8 cellular contexts compared by ENCODE assay signal in the genomic region with DNA sequence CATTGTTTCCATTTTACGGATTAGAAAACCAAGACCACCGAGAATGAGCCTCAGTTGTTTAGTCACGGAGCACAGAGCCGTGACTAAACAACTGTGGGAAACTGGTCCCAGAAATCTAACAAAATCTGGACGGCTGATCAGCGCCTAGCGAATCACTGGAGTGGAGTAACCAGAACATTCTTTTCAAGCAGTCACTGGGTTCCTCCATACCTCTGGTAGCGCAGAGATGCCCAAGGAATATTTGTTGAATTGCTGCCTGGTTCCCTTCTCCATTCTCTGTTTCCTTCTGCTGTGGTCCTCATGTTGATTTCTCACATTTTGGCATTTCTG.
DNase-seq lines count a peak whose midpoint lies in the region; ATAC-seq and TF ChIP-seq lines count a peak whose summit lies in the region.

No MANE protein-coding gene starts in this region.

- H3K27me3 ChIP-seq in right atrium auricular region: no peaks in the 10 kb centered on the region
- H3K27me3 ChIP-seq in brain microvascular endothelial cell (replicated peaks): no peaks in the 10 kb centered on the region
- H3K27me3 ChIP-seq in lung (ENCODE audit: control insufficient read depth, insufficient read depth): no peaks in the 10 kb centered on the region
- H3K27me3 ChIP-seq in vagina: no peaks in the 10 kb centered on the region

- intact Hi-C loops in left cardiac atrium (cut with DNase I) (no loop called here), vagina (cut with DNase I) (no loop called here), CD14-positive monocyte (cut with micrococcal nuclease) (no loop called here)

- H3K9me3 ChIP-seq in right atrium auricular region (no peaks in the 10 kb centered on the region), lung (ENCODE audit: control insufficient read depth in 2 of 2, insufficient read depth in 1 of 2, low read length in 1 of 2) (peaks cover 0 to 2% of the 10 kb centered on the region in 2 donors), vagina (no peaks in the 10 kb centered on the region)

- H3K27ac ChIP-seq in right atrium auricular region (no peak overlapping the region), brain microvascular endothelial cell (no peak overlapping the region), lung (ENCODE audit: low read depth in 1 of 2, low read length in 1 of 2) (no peak overlapping the region), vagina (peak overlapping the region; percentile 14)

- H3K36me3 ChIP-seq in right atrium auricular region (no peaks in the 10 kb centered on the region), brain microvascular endothelial cell (replicated peaks) (no peaks in the 10 kb centered on the region), lung (ENCODE audit: control insufficient read depth in 2 of 2, insufficient read depth in 2 of 2, low read length in 2 of 2) (no peaks in the 10 kb centered on the region), vagina (no peaks in the 10 kb centered on the region)

- H3K4me1 Mint-ChIP-seq in CD14-positive monocyte: peaks cover 2% of the 10 kb centered on the region

- DNase-seq in right atrium auricular region (ENCODE audit: low spot score) (no peak), left cardiac atrium (no peak), brain microvascular endothelial cell (peak; percentile 40), lung (ENCODE audit: low spot score) (no peak), vagina (ENCODE audit: extremely low spot score in 2 of 2) (no peak), CD14-positive monocyte (ENCODE audit: low spot score) (no peak), NCI-H1092 (lab: John Stamatoyannopoulos, UW) (no peak)

- peaks cover 0 to 4% of the 10 kb centered on the region in 2 donors for H3K36me3 Mint-ChIP-seq in CD14-positive monocyte

- no peak for ATAC-seq in left cardiac atrium
- no peak for ATAC-seq in lung (ENCODE audit: insufficient read depth, low FRiP score)
- no peak for ATAC-seq in GM18907 (IDR thresholded peaks at IDR 0.05; ENCODE audit: unreplicated experiment)

- peak overlapping the region in 1 of 2 donors; percentile 43 for H3K4me3 Mint-ChIP-seq in CD14-positive monocyte

- peaks cover 5 to 32% (median 21%) of the 10 kb centered on the region in 7 donors for H3K9me3 Mint-ChIP-seq in CD14-positive monocyte

- no peaks in the 10 kb centered on the region for H3K4me1 ChIP-seq in right atrium auricular region
- H3K4me1 ChIP-seq in lung (ENCODE audit: control insufficient read depth in 2 of 2, insufficient read depth in 2 of 2, low read length in 2 of 2): peaks cover 0 to 3% of the 10 kb centered on the region in 2 donors
- H3K4me1 ChIP-seq in vagina: peaks cover 19% of the 10 kb centered on the region

- 14 to 16% methylated on average over 8 of the region's 8 CpGs for WGBS in lung, 2 donors

- no peak for TF ChIP-seq CTCF in right atrium auricular region (IDR thresholded peaks at IDR 0.05)
- no peak for TF ChIP-seq CTCF in brain microvascular endothelial cell (IDR thresholded peaks at IDR 0.05; ENCODE audit: low read depth, low read length, missing control alignments)
- no peak for TF ChIP-seq CTCF in lung (IDR thresholded peaks at IDR 0.05; ENCODE audit: control extremely low read depth, extremely low read depth)
- TF ChIP-seq CTCF in vagina (IDR thresholded peaks at IDR 0.05): no peak
- no peak for TF ChIP-seq CTCF in CD14-positive monocyte (IDR thresholded peaks at IDR 0.05)

- TF ChIP-seq POLR2A in vagina (IDR thresholded peaks at IDR 0.05): no peak

- H3K27ac Mint-ChIP-seq in CD14-positive monocyte: no peak overlapping the region

- H3K27me3 Mint-ChIP-seq in CD14-positive monocyte (ENCODE audit: low read depth in 3 of 3): peaks cover 54 to 71% (median 66%) of the 10 kb centered on the region in 3 donors

- in situ Hi-C loops in brain microvascular endothelial cell (cut with HindIII; ENCODE audit: low pct_ligation_motif_present, low sequenced_read_pairs): no loop called here

- H3K4me3 ChIP-seq in right atrium auricular region: peak overlapping the region; percentile 55 to 57
- peak overlapping the region; percentile 77 for H3K4me3 ChIP-seq in brain microvascular endothelial cell (ENCODE audit: low read depth, low read length)
- peak overlapping the region; percentile 60 for H3K4me3 ChIP-seq in lung
- H3K4me3 ChIP-seq in vagina: peak overlapping the region; percentile 55 to 57
